ENCODE assay signal across 1 cellular context in genomic region chrX:154018518-154019060, GRCh38.
TF ChIP-seq lines count a peak whose summit lies in the region.

No MANE protein-coding gene starts in this region.

TF ChIP-seq in HEK293, 187 proteins besides CTCF, POLR2A, EP300 and RAD21 (continued from another document):
- TF ChIP-seq ZBTB11 (tag by site-specific recombination; conservative IDR thresholded peaks at IDR 0.05; ENCODE audit: low read depth) (no peak), OSR2 (tag by site-specific recombination; IDR thresholded peaks at IDR 0.05) (no peak), ZNF391 (tag by site-specific recombination; IDR thresholded peaks at IDR 0.05; ENCODE audit: borderline replicate concordance, low read depth) (no peak), BCL11A (tag by site-specific recombination; IDR thresholded peaks at IDR 0.05; ENCODE audit: low read depth) (no peak), ZNF335 (tag by site-specific recombination; conservative IDR thresholded peaks at IDR 0.05) (no peak), PBX3 (CRISPR knock-in tag; IDR thresholded peaks at IDR 0.05) (no peak), ZBTB7A (tag by site-specific recombination; IDR thresholded peaks at IDR 0.05; ENCODE audit: low read depth) (no peak), PRDM6 (tag by site-specific recombination; IDR thresholded peaks at IDR 0.05) (no peak), ZNF501 (tag by site-specific recombination; IDR thresholded peaks at IDR 0.05) (no peak)
TF ChIP-seq in HEK293: peak in this region for 0.
